Comparison of ENCODE assay signal across 25 cellular contexts in genomic region chr6:44462335-44462734, GRCh38.
"Had no signal": no experiment of that assay in that cellular context is flagged by ENCODE, and none has a peak within 500 bp of the region (broad histone marks: within the 10 kb centered on the region; RNA-seq: fewer than 3 reads in every experiment).

No MANE protein-coding gene starts in this region.

- H3K36me3 Mint-ChIP-seq: naive thymus-derived CD4-positive, alpha-beta T cell had no signal

- H3K27ac Mint-ChIP-seq: effector memory CD8-positive, alpha-beta T cell; nephron; stimulated activated naive CD8-positive, alpha-beta T cell treated with anti-CD3 and anti-CD28 coated beads, Interleukin-15, amount 100 ng/mL, for 72 hours had no signal

- H3K9me3 Mint-ChIP-seq: effector memory CD8-positive, alpha-beta T cell; naive thymus-derived CD4-positive, alpha-beta T cell; nephron; stimulated activated naive CD8-positive, alpha-beta T cell treated with anti-CD3 and anti-CD28 coated beads, Interleukin-15, amount 100 ng/mL, for 72 hours had no signal

- DNase-seq: cortex of kidney; effector memory CD8-positive, alpha-beta T cell; erythroblast; esophagus squamous epithelium; foreskin melanocyte; glutamatergic neuron; heart right ventricle; hippocampal formation; left cardiac atrium; left ventricle myocardium inferior; mammary epithelial cell; mesendoderm; midbrain; naive thymus-derived CD4-positive, alpha-beta T cell; pancreas; stimulated activated CD4-positive, alpha-beta T cell treated with anti-CD3 and anti-CD28 coated beads, Interleukin-12 subunit alpha, Interleukin-12 subunit beta, amount 100 ng/mL, for 4 hours; stimulated activated CD4-positive, alpha-beta T cell treated with anti-CD3 and anti-CD28 coated beads, Interleukin-1b, Interleukin-23, amount 100 ng/mL, for 48 hours; stimulated activated CD4-positive, alpha-beta T cell treated with anti-CD3 and anti-CD28 coated beads, Interleukin-4, amount 100 ng/mL, for 1 hour; stimulated activated CD8-positive, alpha-beta memory T cell treated with anti-CD3 and anti-CD28 coated beads, Interleukin-4, amount 100 ng/mL, for 48 hours; stimulated activated naive CD4-positive, alpha-beta T cell; stimulated activated naive CD8-positive, alpha-beta T cell treated with anti-CD3 and anti-CD28 coated beads, Interleukin-15, amount 100 ng/mL, for 72 hours; thyroid gland; trophoblast cell had no signal

- ATAC-seq: effector memory CD8-positive, alpha-beta T cell; heart right ventricle; left cardiac atrium; naive thymus-derived CD4-positive, alpha-beta T cell; pancreas; sciatic nerve; stimulated activated naive CD8-positive, alpha-beta T cell treated with anti-CD3 and anti-CD28 coated beads, Interleukin-15, amount 100 ng/mL, for 72 hours had no signal

- H3K4me1 Mint-ChIP-seq: stimulated activated naive CD8-positive, alpha-beta T cell treated with anti-CD3 and anti-CD28 coated beads, Interleukin-15, amount 100 ng/mL, for 72 hours had no signal

- H3K4me3 Mint-ChIP-seq: effector memory CD8-positive, alpha-beta T cell; naive thymus-derived CD4-positive, alpha-beta T cell; nephron; stimulated activated naive CD8-positive, alpha-beta T cell treated with anti-CD3 and anti-CD28 coated beads, Interleukin-15, amount 100 ng/mL, for 72 hours had no signal
